ENCODE assay signal across 9 cellular contexts in genomic region chr7:114819629-114820362, GRCh38.
DNase-seq lines count a peak whose midpoint lies in the region; ATAC-seq and TF ChIP-seq lines count a peak whose summit lies in the region.
"Had no signal": no experiment of that assay in that cellular context is flagged by ENCODE, and none has a peak within 500 bp of the region (broad histone marks: within the 10 kb centered on the region; RNA-seq: fewer than 3 reads in every experiment).

No MANE protein-coding gene starts in this region.

- H3K36me3 ChIP-seq in Panc1 (ENCODE audit: control insufficient read depth, insufficient read depth, low read length) (no peaks in the 10 kb centered on the region), rectal smooth muscle tissue (ENCODE audit: control insufficient read depth, insufficient read depth, low read length) (no peaks in the 10 kb centered on the region), Caco-2 (ENCODE audit: control insufficient read depth, insufficient read depth, low read length) (no peaks in the 10 kb centered on the region)

- H3K4me1 ChIP-seq in Panc1 (ENCODE audit: control insufficient read depth, insufficient read depth, low read length) = no peaks in the 10 kb centered on the region
- peaks cover 13% of the 10 kb centered on the region for H3K4me1 ChIP-seq in rectal smooth muscle tissue (ENCODE audit: control insufficient read depth, insufficient read depth, low read length)
- H3K4me1 ChIP-seq in Caco-2 = no peaks in the 10 kb centered on the region

- TF ChIP-seq CTCF in Panc1 (IDR thresholded peaks at IDR 0.05) (no peak), epithelial cell of proximal tubule (conservative IDR thresholded peaks at IDR 0.05; ENCODE audit: low read depth, low read length) (no peak), Caco-2 (IDR thresholded peaks at IDR 0.05; ENCODE audit: insufficient read depth in 1 of 2, low read depth in 1 of 2, low read length in 1 of 2, severe bottlenecking in 1 of 2, unreplicated experiment in 1 of 2) (no peak)

- in situ Hi-C loops in Panc1 (cut with HindIII; ENCODE audit: low pct_unique_long_range_greater_than_20kb, low sequenced_read_pairs) = no loop called here

- BruUV-seq in Panc1 (replicated peaks; lab: Mats Ljungman, UMichigan) (no TSS peak), Caco-2 (replicated peaks; lab: Mats Ljungman, UMichigan) (no TSS peak)

- H3K27me3 Mint-ChIP-seq in Caco-2 (ENCODE audit: insufficient read depth, unreplicated experiment) = no peaks in the 10 kb centered on the region

- no peaks in the 10 kb centered on the region for H3K36me3 Mint-ChIP-seq in Caco-2 (ENCODE audit: insufficient read depth, unreplicated experiment)

- H3K27ac ChIP-seq in Panc1 (ENCODE audit: low read length) (no peak overlapping the region), rectal smooth muscle tissue (ENCODE audit: low read depth, low read length) (peak overlapping the region; percentile 46)

- no peaks in the 10 kb centered on the region for H3K27me3 ChIP-seq in Panc1 (ENCODE audit: control insufficient read depth, insufficient read depth, low read length)
- no peaks in the 10 kb centered on the region for H3K27me3 ChIP-seq in rectal smooth muscle tissue (ENCODE audit: control insufficient read depth, insufficient read depth, low read length)
- H3K27me3 ChIP-seq in Caco-2 (replicated peaks; ENCODE audit: control insufficient read depth, insufficient read depth, low read length) = no peaks in the 10 kb centered on the region

- DNase-seq in Daoy (ENCODE audit: low read depth) (peak; percentile 95), Panc1 (ENCODE audit: low read depth, low spot score) (peak; percentile 85), epithelial cell of proximal tubule (ENCODE audit: low read depth) (peak; percentile 99), Caco-2 (no peak), NCI-H187 (lab: John Stamatoyannopoulos, UW) (no peak), T-helper 9 cell (no peak)
- DNase-seq: activated T-cell treated with anti-CD3 and anti-CD28 coated beads, Interleukin-2, amount 50 U/mL, for 48 hours had no signal

- CTCF ChIA-PET in Panc1 (lab: Charles Lee) (no interaction called here), Caco-2 (lab: Charles Lee) (no interaction called here)

- no peak overlapping the region for H3K4me3 Mint-ChIP-seq in Caco-2 (ENCODE audit: unreplicated experiment)

- H3K4me1 Mint-ChIP-seq in Caco-2 (ENCODE audit: low read depth, unreplicated experiment) = no peaks in the 10 kb centered on the region

- H3K27ac Mint-ChIP-seq in Caco-2 (ENCODE audit: unreplicated experiment) = no peak overlapping the region

- intact Hi-C loops in Panc1 (cut with micrococcal nuclease; ENCODE audit: unreplicated experiment) (no loop called here), Caco-2 (cut with micrococcal nuclease; ENCODE audit: unreplicated experiment) (no loop called here)

- H3K9ac ChIP-seq in rectal smooth muscle tissue (ENCODE audit: low read length) = no peak overlapping the region

- no peaks in the 10 kb centered on the region for H3K9me3 ChIP-seq in Panc1 (ENCODE audit: control insufficient read depth, insufficient read depth, low read depth, low read length)
- H3K9me3 ChIP-seq in Caco-2 = no peaks in the 10 kb centered on the region

- ATAC-seq in Panc1 (no peak), GM21825 (IDR thresholded peaks at IDR 0.05; ENCODE audit: unreplicated experiment) (no peak)

- POLR2A ChIA-PET in Panc1 (lab: Charles Lee) = no interaction called here
- POLR2A ChIA-PET in Caco-2 (lab: Charles Lee) = no interaction called here

- H3K9me3 Mint-ChIP-seq in Caco-2 (ENCODE audit: unreplicated experiment) = no peaks in the 10 kb centered on the region

- H3K4me3 ChIP-seq in Panc1 (ENCODE audit: low read depth in 2 of 2, low read length in 2 of 2) (no peak overlapping the region), epithelial cell of proximal tubule (ENCODE audit: low read depth, low read length) (no peak overlapping the region), rectal smooth muscle tissue (ENCODE audit: low read length) (no peak overlapping the region), Caco-2 (ENCODE audit: low read depth, low read length) (no peak overlapping the region)

Comparison
In these comparisons a context has a peak if more than half of its experiments do, and no peak if none do; other contexts are left out.
1. DNase-seq: peak in Daoy (single experiment), Panc1 (single experiment) and epithelial cell of proximal tubule (single experiment); none in Caco-2 (0 of 2), NCI-H187 (0 of 2) and T-helper 9 cell (single experiment).